ENCODE assay signal across 20 cellular contexts in the genomic region with DNA sequence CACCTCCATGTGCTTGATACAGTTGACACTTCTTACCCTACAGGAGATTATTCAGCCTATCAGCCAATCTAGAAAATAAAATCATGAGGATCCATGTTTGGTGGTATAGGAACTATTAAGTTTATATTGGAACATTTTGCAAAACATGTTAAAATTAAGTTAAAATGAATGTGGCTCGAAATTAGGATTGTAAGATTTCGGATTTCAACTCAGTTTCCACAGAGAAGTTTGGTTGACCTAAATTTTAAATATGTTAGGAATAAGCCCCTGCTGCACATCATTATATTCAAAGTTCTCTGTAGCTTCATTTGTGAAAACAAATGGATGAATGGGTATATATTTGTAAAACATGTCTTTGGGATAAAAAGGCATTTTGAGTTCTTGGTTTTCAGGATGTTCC. TPM values are rescaled to one million over a fixed set of nuclear protein-coding genes. Genes with fewer than 3 reads are reported as not detected.
DNase-seq lines count a peak whose midpoint lies in the region; ATAC-seq and TF ChIP-seq lines count a peak whose summit lies in the region.
"Had no signal": no experiment of that assay in that cellular context is flagged by ENCODE, and none has a peak within 500 bp of the region (broad histone marks: within the 10 kb centered on the region; RNA-seq: fewer than 3 reads in every experiment).

RAB40A (minus strand) TSS at position 101 of the 400 bp plus-strand sequence. CDS start 18,733 bp downstream, outside the sequence.

- DNase-seq in HFFc6, result no peak
- DNase-seq in osteoblast (ENCODE audit: insufficient read length, low spot score, missing footprints), result no peak
- no peak for DNase-seq in testis
- DNase-seq in activated effector memory CD4-positive, alpha-beta T cell treated with anti-CD3 and anti-CD28 coated beads, Interleukin-2, amount 50 U/mL, for 16 hours, result no peak
- no peak for DNase-seq in activated CD4-positive, alpha-beta T cell treated with anti-CD3 and anti-CD28 coated beads, Interleukin-2, amount 50 U/mL, for 1 hour
- DNase-seq: 8988T; ACHN; BE2C; C1 segment of cervical spinal cord; CD4-positive, alpha-beta memory T cell; CD4-positive, CD25-positive, alpha-beta regulatory T cell; CD8-positive, alpha-beta memory T cell; COR-L47; DMS79 treated with DMSO at 0.1 percent for 48 hours; GF-D8 had no signal

- H3K36me3 Mint-ChIP-seq in HFFc6 (ENCODE audit: low read depth), result no peaks in the 10 kb centered on the region
- H3K36me3 Mint-ChIP-seq: CD14-positive monocyte; CD4-positive, alpha-beta memory T cell; CD4-positive, CD25-positive, alpha-beta regulatory T cell; CD8-positive, alpha-beta memory T cell had no signal

- TF ChIP-seq CTCF in HFFc6 (IDR thresholded peaks at IDR 0.05) (no peak), osteoblast (IDR thresholded peaks at IDR 0.05; ENCODE audit: extremely low read depth, low read depth, low read length) (no peak), testis (IDR thresholded peaks at IDR 0.05) (no peak)

- H3K79me2 ChIP-seq in ACC112 (ENCODE audit: control insufficient read depth, insufficient read depth, low read length, unreplicated experiment), result no peaks in the 10 kb centered on the region
- H3K79me2 ChIP-seq in osteoblast (ENCODE audit: insufficient read depth, low read length), result no peaks in the 10 kb centered on the region

- TF ChIP-seq POLR2A in testis (IDR thresholded peaks at IDR 0.05), result no peak

- H3K4me1 ChIP-seq in ACC112 (ENCODE audit: control insufficient read depth, insufficient read depth, low read length, unreplicated experiment) (peaks cover 45% of the 10 kb centered on the region), osteoblast (ENCODE audit: insufficient read depth, low read length) (peaks cover 16% of the 10 kb centered on the region), testis (no peaks in the 10 kb centered on the region)
- H3K4me1 ChIP-seq: BE2C, BLaER1 had no signal

- H3K4me3 Mint-ChIP-seq in HFFc6, result no peak within 1 kb of the TSS
- H3K4me3 Mint-ChIP-seq: CD14-positive monocyte; CD4-positive, alpha-beta memory T cell; CD4-positive, CD25-positive, alpha-beta regulatory T cell; CD8-positive, alpha-beta memory T cell had no signal

- no peaks in the 10 kb centered on the region for H3K9me3 Mint-ChIP-seq in HFFc6
- H3K9me3 Mint-ChIP-seq: CD14-positive monocyte; CD4-positive, alpha-beta memory T cell; CD4-positive, CD25-positive, alpha-beta regulatory T cell; CD8-positive, alpha-beta memory T cell had no signal

- no peak within 1 kb of the TSS for H3K4me3 ChIP-seq in ACC112 (ENCODE audit: low read depth, low read length)
- no peak within 1 kb of the TSS for H3K4me3 ChIP-seq in osteoblast (ENCODE audit: insufficient read depth, low read length)
- H3K4me3 ChIP-seq in testis, result no peak within 1 kb of the TSS
- H3K4me3 ChIP-seq: BLaER1 had no signal

- peak within 1 kb of the TSS; percentile 67 for H3K27ac Mint-ChIP-seq in HFFc6
- H3K27ac Mint-ChIP-seq: CD4-positive, alpha-beta memory T cell; CD4-positive, CD25-positive, alpha-beta regulatory T cell; CD8-positive, alpha-beta memory T cell had no signal

- no peak within 1 kb of the TSS for H3K4me2 ChIP-seq in osteoblast (ENCODE audit: insufficient read depth, low read length)
- H3K4me2 ChIP-seq: BLaER1 had no signal

- no peaks in the 10 kb centered on the region for H3K9me3 ChIP-seq in osteoblast (ENCODE audit: low read depth, low read length)
- no peaks in the 10 kb centered on the region for H3K9me3 ChIP-seq in testis
- H3K9me3 ChIP-seq: BE2C, BLaER1 had no signal

- peaks cover 23% of the 10 kb centered on the region for H3K4me1 Mint-ChIP-seq in HFFc6 (ENCODE audit: low read depth)
- H3K4me1 Mint-ChIP-seq: CD14-positive monocyte; CD4-positive, alpha-beta memory T cell; CD4-positive, CD25-positive, alpha-beta regulatory T cell; CD8-positive, alpha-beta memory T cell had no signal

- H3K27me3 Mint-ChIP-seq in HFFc6 (ENCODE audit: insufficient read depth), result no peaks in the 10 kb centered on the region
- H3K27me3 Mint-ChIP-seq: CD4-positive, alpha-beta memory T cell had no signal

- H3K27me3 ChIP-seq in ACC112 (ENCODE audit: insufficient read depth, low read length) (no peaks in the 10 kb centered on the region), osteoblast (ENCODE audit: insufficient read depth, low read length) (peaks cover 4% of the 10 kb centered on the region), testis (no peaks in the 10 kb centered on the region)
- H3K27me3 ChIP-seq: BE2C had no signal

- H3K36me3 ChIP-seq in ACC112 (ENCODE audit: insufficient read depth, low read length), result no peaks in the 10 kb centered on the region
- H3K36me3 ChIP-seq in osteoblast (ENCODE audit: insufficient read depth, low read length), result no peaks in the 10 kb centered on the region
- no peaks in the 10 kb centered on the region for H3K36me3 ChIP-seq in testis (ENCODE audit: low read depth, missing control alignments)
- H3K36me3 ChIP-seq: BE2C, BLaER1 had no signal

- no peak within 1 kb of the TSS for H2AFZ ChIP-seq in ACC112 (ENCODE audit: low read length, unreplicated experiment)
- H2AFZ ChIP-seq in osteoblast (ENCODE audit: low read length), result no peak within 1 kb of the TSS

- no peaks in the 10 kb centered on the region for H4K20me1 ChIP-seq in osteoblast (ENCODE audit: insufficient read depth, low read length)
- H4K20me1 ChIP-seq: BLaER1 had no signal

- H3K27ac ChIP-seq in ACC112 (ENCODE audit: low read depth, low read length) (peak within 1 kb of the TSS; percentile 98), osteoblast (ENCODE audit: low read depth, low read length) (peak within 1 kb of the TSS; percentile 29), testis (peak within 1 kb of the TSS in 1 of 2 donors; percentile 59)
- H3K27ac ChIP-seq: BLaER1 had no signal

- 88 to 93% methylated on average over 2 of the region's 2 CpGs for WGBS in testis, 2 donors

- intact Hi-C loops in testis (cut with DNase I; ENCODE audit: low total_unique reads), result no loop called here

- no peak for ATAC-seq in GM21619 (IDR thresholded peaks at IDR 0.05; ENCODE audit: unreplicated experiment)
- ATAC-seq in GM21737 (IDR thresholded peaks at IDR 0.05; ENCODE audit: unreplicated experiment), result no peak

RNA-seq across cellular contexts. Expression of gene RAB40A, which starts in this region (rescaled TPM):
- total RNA-seq in HFFc6 (2021; fragmentation: NEBNext Ultra II Directional; extraction: Animal tissue kit (Norgen Biotek cat#: 25700)), result under 1 TPM in 4 of 6 experiments, not detected in 2; 0.11 to 0.15 (median 0.13) TPM
- total RNA-seq in osteoblast (under 0.01 and 0.29 TPM in 2 replicates), testis (10 to 100 TPM; 29.5 to 37.9 TPM)
- polyA plus RNA-seq in testis (ENCODE audit: insufficient read depth, low read depth, low replicate concordance), result 5.3 TPM
- total RNA-seq: CD4-positive, CD25-positive, alpha-beta regulatory T cell had no signal
- polyA plus RNA-seq: CD14-positive monocyte; CD4-positive, alpha-beta memory T cell; CD8-positive, alpha-beta memory T cell had no signal

Comparison
In these comparisons a context has a peak if more than half of its experiments do, and no peak if none do; other contexts are left out.
1. RNA of gene RAB40A (total RNA-seq): 29.5 to 37.9 TPM in testis; 0.11 to 0.15 TPM in HFFc6 and under 0.01 to 0.29 TPM in osteoblast; every median in the first group is over 10 times any median in the second.